In the genomic region with DNA sequence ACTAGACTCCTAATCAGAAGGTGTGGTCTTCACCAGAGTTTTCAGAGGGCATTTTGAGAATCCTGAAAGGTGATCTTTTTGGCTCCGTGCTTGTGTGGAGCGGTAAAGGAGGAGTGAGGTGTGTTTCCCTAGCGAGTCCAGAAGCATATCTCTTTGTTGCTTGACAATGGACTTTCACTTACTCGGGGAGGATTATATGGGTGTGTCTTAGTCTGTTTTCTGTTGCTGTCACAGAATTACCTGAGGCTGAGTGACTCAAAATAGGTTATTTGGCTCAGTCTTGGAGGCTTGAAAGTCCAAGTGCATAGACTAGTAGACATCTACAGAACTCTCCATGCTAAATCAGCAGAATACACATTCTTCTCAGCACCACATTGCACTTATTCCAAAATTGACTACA, we compare ENCODE assay signal across 28 cellular contexts. TPM values are rescaled to one million over a fixed set of nuclear protein-coding genes. Genes with fewer than 3 reads are reported as not detected.
"Had no signal": no experiment of that assay in that cellular context is flagged by ENCODE, and none has a peak within 500 bp of the region (broad histone marks: within the 10 kb centered on the region; RNA-seq: fewer than 3 reads in every experiment).

No MANE protein-coding gene starts in this region.

- H3K4me3 ChIP-seq: hepatocyte, left ventricle myocardium inferior, lung, ovary, right atrium auricular region, right lobe of liver, tibial nerve, upper lobe of left lung, vagina had no signal

- DNase-seq: left ventricle myocardium inferior; mesendoderm; naive thymus-derived CD4-positive, alpha-beta T cell; ovary; right lobe of liver; stimulated activated CD4-positive, alpha-beta T cell treated with anti-CD3 and anti-CD28 coated beads, Interleukin-4, amount 100 ng/mL, for 24 hours; stimulated activated naive CD4-positive, alpha-beta T cell treated with Interleukin-2 at 50 U/mL for 16 hours; stimulated activated naive CD8-positive, alpha-beta T cell treated with anti-CD3 and anti-CD28 coated beads, Interleukin-15, amount 100 ng/mL, for 72 hours; substantia nigra; upper lobe of left lung had no signal

- H3K27me3 ChIP-seq: hepatocyte, ovary, right atrium auricular region, right lobe of liver, tibial nerve, upper lobe of left lung, vagina had no signal

- H3K27ac ChIP-seq: hepatocyte, left ventricle myocardium inferior, ovary, right atrium auricular region, right lobe of liver, tibial nerve, upper lobe of left lung, vagina had no signal

- H3K4me1 ChIP-seq: left ventricle myocardium inferior, right atrium auricular region, tibial nerve, vagina had no signal

- ATAC-seq: naive thymus-derived CD4-positive, alpha-beta T cell; natural killer cell treated with Interleukin-12 subunit alpha and Interleukin-12 subunit beta and Interleukin-15 and Interleukin-18, amount 100 ng/mL, for 72 hours; right lobe of liver; stimulated activated effector memory CD8-positive, alpha-beta T cell treated with anti-CD3 and anti-CD28 coated beads, Interleukin-12 subunit alpha, Interleukin-12 subunit beta, amount 100 ng/mL, for 72 hours; stimulated activated naive CD8-positive, alpha-beta T cell treated with anti-CD3 and anti-CD28 coated beads, Interleukin-15, amount 100 ng/mL, for 72 hours had no signal

- H3K36me3 ChIP-seq: left ventricle myocardium inferior, ovary, right atrium auricular region, right lobe of liver, tibial nerve, upper lobe of left lung, vagina had no signal

- H3K9me3 ChIP-seq: ovary, right atrium auricular region, tibial nerve, upper lobe of left lung, vagina had no signal

- FAIRE-seq: keratinocyte had no signal

RNA-seq across cellular contexts. Expression of gene AKR1C4, which starts 57.9 kb away (rescaled TPM):
- total RNA-seq: left ventricle myocardium inferior; lower leg skin; lung; mesothelial cell of epicardium; myocyte; naive thymus-derived CD4-positive, alpha-beta T cell; natural killer cell treated with Interleukin-12 subunit alpha and Interleukin-12 subunit beta and Interleukin-15 and Interleukin-18, amount 100 ng/mL, for 72 hours; omental fat pad; ovary; pulmonary artery endothelial cell; renal cortical epithelial cell; right atrium auricular region; skeletal muscle tissue; temporal lobe; tibial nerve; upper lobe of left lung; urinary bladder; vagina had no signal
- polyA plus RNA-seq: keratinocyte; naive thymus-derived CD4-positive, alpha-beta T cell; neural cell; ovary had no signal
